ENCODE assay signal across 10 cellular contexts in genomic region chr2:105768961-105769452, GRCh38. TPM values are rescaled to one million over a fixed set of nuclear protein-coding genes. Genes with fewer than 3 reads are reported as not detected.
DNase-seq lines count a peak whose midpoint lies in the region; ATAC-seq and TF ChIP-seq lines count a peak whose summit lies in the region.
"Had no signal": no experiment of that assay in that cellular context is flagged by ENCODE, and none has a peak within 500 bp of the region (broad histone marks: within the 10 kb centered on the region; RNA-seq: fewer than 3 reads in every experiment).

No MANE protein-coding gene starts in this region.

- WGBS in mesendoderm (ENCODE audit: extremely low coverage, insufficient coverage, low lambda C conversion rate), result no CpG with 5 or more reads among the region's 6 CpGs

- H2BK15ac ChIP-seq in mesendoderm (replicated peaks; ENCODE audit: low read depth), result no peak overlapping the region

- H3K27me3 Mint-ChIP-seq in CD4-positive, alpha-beta T cell, result no peaks in the 10 kb centered on the region

- H2BK120ac ChIP-seq in mesendoderm (ENCODE audit: low read depth, low read length), result no peak overlapping the region

- no peak overlapping the region for H4K5ac ChIP-seq in mesendoderm (ENCODE audit: low read length)

- no peak overlapping the region for H3K9ac ChIP-seq in mesendoderm (ENCODE audit: low read length)

- H3K56ac ChIP-seq in mesendoderm (ENCODE audit: low read length), result no peak overlapping the region

- H3K23ac ChIP-seq in mesendoderm (ENCODE audit: low read length), result no peak overlapping the region

- H3K36me3 Mint-ChIP-seq in CD4-positive, alpha-beta T cell (ENCODE audit: low read depth), result peaks cover 87% of the 10 kb centered on the region

- in situ Hi-C loops in G401 (cut with HindIII; ENCODE audit: low sequenced_read_pairs), result no loop called here

- peaks cover 42% of the 10 kb centered on the region for H3K79me1 ChIP-seq in mesendoderm (ENCODE audit: low read length)

- peak overlapping the region; percentile 98 for H3K27ac Mint-ChIP-seq in CD4-positive, alpha-beta T cell

- peak overlapping the region; percentile 3 for H3K4me3 Mint-ChIP-seq in CD4-positive, alpha-beta T cell

- no peaks in the 10 kb centered on the region for H3K4me1 ChIP-seq in mesendoderm (ENCODE audit: control insufficient read depth, low read depth, low read length)

- no peak for ATAC-seq in CD4-positive, alpha-beta T cell (ENCODE audit: poor library complexity)
- ATAC-seq in HG02852 (IDR thresholded peaks at IDR 0.05; ENCODE audit: unreplicated experiment) (peak; percentile 57), GM18517 (IDR thresholded peaks at IDR 0.05; ENCODE audit: unreplicated experiment) (no peak)

- intact Hi-C loops in CD4-positive, alpha-beta T cell (cut with DNase I, micrococcal nuclease), result no loop called here

- peak overlapping the region; percentile 32 for H3K27ac ChIP-seq in CD4-positive, alpha-beta T cell (ENCODE audit: low read depth, low read length)
- no peak overlapping the region for H3K27ac ChIP-seq in mesendoderm (ENCODE audit: low read depth, low read length)

- H3K9me3 Mint-ChIP-seq in CD4-positive, alpha-beta T cell, result no peaks in the 10 kb centered on the region

- no peak overlapping the region for H2BK5ac ChIP-seq in mesendoderm (ENCODE audit: low read length)

- TF ChIP-seq CTCF in CD4-positive, alpha-beta T cell (IDR thresholded peaks at IDR 0.05), result no peak

- POLR2A ChIA-PET in CD4-positive, alpha-beta T cell (lab: Charles Lee), result interaction anchor here (0.8 to 1.7 kb wide), 5 partner anchors 13 to 161 kb away, joined by 3 to 8 read pairs (median 5); no protein-coding TSS in a partner anchor

- no peaks in the 10 kb centered on the region for H3K36me3 ChIP-seq in mesendoderm (ENCODE audit: control insufficient read depth, insufficient read depth, low read length)

- no peaks in the 10 kb centered on the region for H3K9me3 ChIP-seq in CD4-positive, alpha-beta T cell (ENCODE audit: control insufficient read depth, low read length)

- H4K8ac ChIP-seq in mesendoderm (ENCODE audit: low read depth, low read length), result no peak overlapping the region

- peaks cover 96% of the 10 kb centered on the region for H3K4me1 Mint-ChIP-seq in CD4-positive, alpha-beta T cell (ENCODE audit: low read depth)

- no peak overlapping the region for H3K4me3 ChIP-seq in mesendoderm (ENCODE audit: low read length)

- no peak overlapping the region for H3K4ac ChIP-seq in mesendoderm (ENCODE audit: low read depth, low read length)

- no peak for DNase-seq in CD4-positive, alpha-beta T cell
- DNase-seq in astrocyte of the hippocampus (ENCODE audit: low read depth, low spot score) (peak; percentile 49), mesendoderm (peak; percentile 56), middle frontal gyrus (ENCODE audit: extremely low spot score, low spot score) (no peak), G401 (ENCODE audit: low spot score) (no peak), EL (no peak)
- DNase-seq: DMS153, NCI-H1048 had no signal

- H2AK5ac ChIP-seq in mesendoderm (ENCODE audit: low read length), result no peak overlapping the region

- H3K18ac ChIP-seq in mesendoderm (ENCODE audit: low read length), result no peak overlapping the region

- no peaks in the 10 kb centered on the region for H3K27me3 ChIP-seq in CD4-positive, alpha-beta T cell (ENCODE audit: control insufficient read depth, insufficient read depth, low read length)
- no peaks in the 10 kb centered on the region for H3K27me3 ChIP-seq in mesendoderm (ENCODE audit: insufficient read depth, low read length, poor library complexity)

- no peak overlapping the region for H3K4me2 ChIP-seq in mesendoderm (ENCODE audit: low read length)

- CTCF ChIA-PET in CD4-positive, alpha-beta T cell (lab: Charles Lee), result interaction anchor here (1.6 kb wide), 1 partner anchor 30 kb away, joined by 4 read pairs; no protein-coding TSS in a partner anchor

- H3K79me2 ChIP-seq in mesendoderm (ENCODE audit: control insufficient read depth, insufficient read depth, low read length), result peaks cover 80% of the 10 kb centered on the region

RNA-seq across cellular contexts. Expression of gene NCK2, which starts 24.3 kb away (rescaled TPM):
- total RNA-seq in CD4-positive, alpha-beta T cell, result 10 to 100 TPM; 92.1 to 92.3 TPM
- 76.8 TPM for polyA plus RNA-seq in mesendoderm (2013, experiment 1 of 2)
- polyA plus RNA-seq in mesendoderm (2013, experiment 2 of 2), result 75.2 TPM
- 12.4 and 12.9 TPM in 2 replicates for total RNA-seq in G401 (2014; rRNA removed; shearing (Covaris generic))

Comparison
In these comparisons a context has a peak if more than half of its experiments do, and no peak if none do; other contexts are left out.
1. DNase-seq: peak in astrocyte of the hippocampus (single experiment) and mesendoderm (single experiment); none in CD4-positive, alpha-beta T cell (0 of 10), middle frontal gyrus (single experiment), G401 (single experiment) and EL (single experiment).